In the genomic region with DNA sequence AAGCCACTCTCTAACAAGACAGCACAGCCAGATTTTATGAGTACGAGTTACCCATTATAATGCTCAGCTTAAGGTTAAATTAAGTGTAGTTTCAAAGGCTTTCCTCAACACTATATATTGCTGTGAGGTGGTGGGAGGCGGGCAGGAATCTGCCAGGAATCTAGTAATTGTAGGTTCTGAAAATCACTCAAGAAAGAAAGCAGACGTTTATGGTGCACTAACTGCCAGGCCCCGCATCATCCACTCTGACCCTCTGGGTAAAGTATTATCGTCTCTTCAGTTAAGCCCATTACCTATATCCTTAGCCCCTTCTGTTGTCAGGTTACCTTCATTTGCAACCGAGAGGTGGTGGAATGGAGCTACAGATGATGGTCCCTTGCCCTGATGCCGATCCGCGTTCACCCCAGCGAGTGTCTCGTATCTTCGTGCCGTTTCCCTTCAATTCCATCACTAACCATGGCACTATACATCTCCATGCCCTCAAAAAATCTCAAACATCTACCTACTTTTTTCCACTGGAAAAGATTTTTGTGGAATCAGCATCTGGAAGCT, we compare ENCODE assay signal across 1 cellular context.
TF ChIP-seq lines count a peak whose summit lies in the region.

No MANE protein-coding gene starts in this region.

TF ChIP-seq in WTC11, 78 proteins besides CTCF, POLR2A, EP300 and RAD21 (continued from another document):
- TF ChIP-seq AR (CRISPR knock-in tag; IDR thresholded peaks at IDR 0.05) (no peak), NR1H2 (CRISPR knock-in tag; IDR thresholded peaks at IDR 0.05) (no peak), ZNF416 (CRISPR knock-in tag; IDR thresholded peaks at IDR 0.05) (no peak), TCF7 (CRISPR knock-in tag; IDR thresholded peaks at IDR 0.05; ENCODE audit: low read depth) (no peak), CBFB (CRISPR knock-in tag; IDR thresholded peaks at IDR 0.05; ENCODE audit: low read depth) (no peak), TEAD4 (CRISPR knock-in tag; IDR thresholded peaks at IDR 0.05) (no peak), ZBTB21 (CRISPR knock-in tag; IDR thresholded peaks at IDR 0.05; ENCODE audit: borderline replicate concordance) (no peak), E2F5 (CRISPR knock-in tag; IDR thresholded peaks at IDR 0.05) (no peak), EMX1 (CRISPR knock-in tag; IDR thresholded peaks at IDR 0.05) (no peak), ESRRA (CRISPR knock-in tag; IDR thresholded peaks at IDR 0.05; ENCODE audit: borderline replicate concordance) (no peak), CREM (CRISPR knock-in tag; IDR thresholded peaks at IDR 0.05) (no peak), IRF1 (CRISPR knock-in tag; IDR thresholded peaks at IDR 0.05) (no peak), NR2C2 (CRISPR knock-in tag; IDR thresholded peaks at IDR 0.05) (no peak), JUN (CRISPR knock-in tag; IDR thresholded peaks at IDR 0.05) (no peak), E2F1 (CRISPR knock-in tag; IDR thresholded peaks at IDR 0.05) (no peak)
- TF ChIP-seq, protein P1, sequence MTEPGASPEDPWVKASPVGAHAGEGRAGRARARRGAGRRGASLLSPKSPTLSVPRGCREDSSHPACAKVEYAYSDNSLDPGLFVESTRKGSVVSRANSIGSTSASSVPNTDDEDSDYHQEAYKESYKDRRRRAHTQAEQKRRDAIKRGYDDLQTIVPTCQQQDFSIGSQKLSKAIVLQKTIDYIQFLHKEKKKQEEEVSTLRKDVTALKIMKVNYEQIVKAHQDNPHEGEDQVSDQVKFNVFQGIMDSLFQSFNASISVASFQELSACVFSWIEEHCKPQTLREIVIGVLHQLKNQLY (CRISPR knock-in tag; IDR thresholded peaks at IDR 0.05): no peak
- TF ChIP-seq, protein P2, sequence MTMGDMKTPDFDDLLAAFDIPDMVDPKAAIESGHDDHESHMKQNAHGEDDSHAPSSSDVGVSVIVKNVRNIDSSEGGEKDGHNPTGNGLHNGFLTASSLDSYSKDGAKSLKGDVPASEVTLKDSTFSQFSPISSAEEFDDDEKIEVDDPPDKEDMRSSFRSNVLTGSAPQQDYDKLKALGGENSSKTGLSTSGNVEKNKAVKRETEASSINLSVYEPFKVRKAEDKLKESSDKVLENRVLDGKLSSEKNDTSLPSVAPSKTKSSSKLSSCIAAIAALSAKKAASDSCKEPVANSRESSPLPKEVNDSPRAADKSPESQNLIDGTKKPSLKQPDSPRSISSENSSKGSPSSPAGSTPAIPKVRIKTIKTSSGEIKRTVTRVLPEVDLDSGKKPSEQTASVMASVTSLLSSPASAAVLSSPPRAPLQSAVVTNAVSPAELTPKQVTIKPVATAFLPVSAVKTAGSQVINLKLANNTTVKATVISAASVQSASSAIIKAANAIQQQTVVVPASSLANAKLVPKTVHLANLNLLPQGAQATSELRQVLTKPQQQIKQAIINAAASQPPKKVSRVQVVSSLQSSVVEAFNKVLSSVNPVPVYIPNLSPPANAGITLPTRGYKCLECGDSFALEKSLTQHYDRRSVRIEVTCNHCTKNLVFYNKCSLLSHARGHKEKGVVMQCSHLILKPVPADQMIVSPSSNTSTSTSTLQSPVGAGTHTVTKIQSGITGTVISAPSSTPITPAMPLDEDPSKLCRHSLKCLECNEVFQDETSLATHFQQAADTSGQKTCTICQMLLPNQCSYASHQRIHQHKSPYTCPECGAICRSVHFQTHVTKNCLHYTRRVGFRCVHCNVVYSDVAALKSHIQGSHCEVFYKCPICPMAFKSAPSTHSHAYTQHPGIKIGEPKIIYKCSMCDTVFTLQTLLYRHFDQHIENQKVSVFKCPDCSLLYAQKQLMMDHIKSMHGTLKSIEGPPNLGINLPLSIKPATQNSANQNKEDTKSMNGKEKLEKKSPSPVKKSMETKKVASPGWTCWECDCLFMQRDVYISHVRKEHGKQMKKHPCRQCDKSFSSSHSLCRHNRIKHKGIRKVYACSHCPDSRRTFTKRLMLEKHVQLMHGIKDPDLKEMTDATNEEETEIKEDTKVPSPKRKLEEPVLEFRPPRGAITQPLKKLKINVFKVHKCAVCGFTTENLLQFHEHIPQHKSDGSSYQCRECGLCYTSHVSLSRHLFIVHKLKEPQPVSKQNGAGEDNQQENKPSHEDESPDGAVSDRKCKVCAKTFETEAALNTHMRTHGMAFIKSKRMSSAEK (CRISPR knock-in tag; IDR thresholded peaks at IDR 0.05; ENCODE audit: borderline replicate concordance): no peak
